In genomic region chr6:47147836-47148344, GRCh38 we compare ENCODE assay signal across 30 cellular contexts.
DNase-seq lines count a peak whose midpoint lies in the region; ATAC-seq and TF ChIP-seq lines count a peak whose summit lies in the region.
"Had no signal": no experiment of that assay in that cellular context is flagged by ENCODE, and none has a peak within 500 bp of the region (broad histone marks: within the 10 kb centered on the region; RNA-seq: fewer than 3 reads in every experiment).

No MANE protein-coding gene starts in this region.

- WGBS in IMR-90 (ENCODE audit: extremely low coverage in 2 of 2, insufficient read length in 1 of 2), 2 experiments, result 67% methylated on average over 1 of the region's 6 CpGs; no CpG with 5 or more reads in 1 of the 2 experiments

- TF ChIP-seq POLR2A in IMR-90 (IDR thresholded peaks at IDR 0.05; ENCODE audit: low read depth, low read length), result no peak

- no peak overlapping the region for H3K23ac ChIP-seq in IMR-90 (ENCODE audit: low read depth, low read length)

- DNase-seq in IMR-90 (no peak), left kidney (ENCODE audit: low read depth, low spot score) (peak; percentile 12), progenitor cell of endocrine pancreas (ENCODE audit: low spot score, unreplicated experiment) (no peak), NOMO-1 treated with dmso at 0.1 percent for 144 hours (lab: John Stamatoyannopoulos, UW; ENCODE audit: unreplicated experiment) (no peak), GM19238 (ENCODE audit: insufficient read length, low spot score) (no peak)
- no peak for DNase-seq in activated CD8-positive, alpha-beta T cell treated with anti-CD3 and anti-CD28 coated beads, Interleukin-2, amount 10 ng/mL, durations not matched to agents 7 days and 5 days
- DNase-seq in central memory CD4-positive, alpha-beta T cell, result no peak
- DNase-seq: activated CD4-positive, alpha-beta memory T cell treated with anti-CD3 and anti-CD28 coated beads, Interleukin-2, amount 10 ng/mL, durations not matched to agents 7 days and 5 days; activated CD8-positive, alpha-beta memory T cell treated with anti-CD3 and anti-CD28 coated beads, Interleukin-2, amount 50 U/mL, for 48 hours; activated naive CD4-positive, alpha-beta T cell treated with Interleukin-2 at 50 U/mL for 16 hours; COR-L47; H9; hippocampal formation; left cardiac atrium; MG63; NCI-H1105 treated with DMSO at 0.1 percent for 48 hours; NCI-H226; NCI-H526 treated with DMSO at 0.1 percent for 48 hours; posterior cingulate gyrus; SK-N-SH; stimulated activated CD4-positive, alpha-beta T cell treated with anti-CD3 and anti-CD28 coated beads, Interleukin-4, amount 100 ng/mL, for 4 hours; substantia nigra; upper lobe of left lung had no signal

- H2BK15ac ChIP-seq in IMR-90 (ENCODE audit: low read depth, low read length), result peak overlapping the region; percentile 65; the same call in 1 of the 3 replicates

- H2AK9ac ChIP-seq in IMR-90 (replicated peaks; ENCODE audit: low read depth, low read length, poor library complexity), result no peak overlapping the region

- H3K4ac ChIP-seq in IMR-90 (ENCODE audit: low read depth, low read length), result peak overlapping the region; percentile 15; the same call in 1 of the 2 replicates

- H3K27ac ChIP-seq in IMR-90 (ENCODE audit: insufficient read depth, low read length) (no peak overlapping the region), VCaP (peak overlapping the region; percentile 52)
- H3K27ac ChIP-seq: C4-2B, HL-60, KMS-11 had no signal

- peak; percentile 28 for ATAC-seq in IMR-90 (ENCODE audit: low read depth)
- no peak for ATAC-seq in activated CD8-positive, alpha-beta T cell treated with anti-CD3 and anti-CD28 coated beads, Interleukin-2, amount 10 ng/mL, durations not matched to agents 7 days and 5 days

- no peak overlapping the region for H3K4me2 ChIP-seq in IMR-90 (ENCODE audit: low read depth, low read length)
- H3K4me2 ChIP-seq: KMS-11, SK-N-SH had no signal

- peak overlapping the region; percentile 26; the same call in 1 of the 2 replicates for H4K91ac ChIP-seq in IMR-90 (ENCODE audit: insufficient read depth, low read depth, low read length)

- no peak overlapping the region for H3K56ac ChIP-seq in IMR-90 (ENCODE audit: extremely low read depth, insufficient read depth, low read length)

- H3K18ac ChIP-seq in IMR-90 (ENCODE audit: low read depth, low read length), result peak overlapping the region; percentile 15; the same call in 1 of the 2 replicates

- H2AFZ ChIP-seq in IMR-90 (replicated peaks; ENCODE audit: low read length, poor library complexity), result no peak overlapping the region

- no peaks in the 10 kb centered on the region for H3K27me3 ChIP-seq in IMR-90 (ENCODE audit: control insufficient read depth, insufficient read depth, low read length)
- H3K27me3 ChIP-seq: MG63, upper lobe of left lung had no signal

- H3K9me3 ChIP-seq in IMR-90 (ENCODE audit: control insufficient read depth, insufficient read depth, low read length), result no peaks in the 10 kb centered on the region
- H3K9me3 ChIP-seq: MG63, SK-N-SH, upper lobe of left lung had no signal

- no peaks in the 10 kb centered on the region for H3K27me3 Mint-ChIP-seq in progenitor cell of endocrine pancreas
- peaks cover 5% of the 10 kb centered on the region for H3K27me3 Mint-ChIP-seq in activated CD8-positive, alpha-beta T cell treated with anti-CD3 and anti-CD28 coated beads, Interleukin-2, amount 10 ng/mL, durations not matched to agents 7 days and 5 days (ENCODE audit: low read depth)

- H2AK5ac ChIP-seq in IMR-90 (ENCODE audit: low read depth, low read length), result 0 out of 2 replicates have a peak overlapping the region, but pooled peaks have one; percentile 15

- CTCF ChIA-PET in IMR-90 (lab: Yijun Ruan, JAX), result no interaction called here
- CTCF ChIA-PET in activated CD8-positive, alpha-beta T cell treated with anti-CD3 and anti-CD28 coated beads, Interleukin-2, amount 10 ng/mL, durations not matched to agents 7 days and 5 days (lab: Charles Lee), result no interaction called here

- H3K4me3 Mint-ChIP-seq in progenitor cell of endocrine pancreas (ENCODE audit: low read depth), result no peak overlapping the region
- H3K4me3 Mint-ChIP-seq in activated CD8-positive, alpha-beta T cell treated with anti-CD3 and anti-CD28 coated beads, Interleukin-2, amount 10 ng/mL, durations not matched to agents 7 days and 5 days, result no peak overlapping the region
- H3K4me3 Mint-ChIP-seq: activated CD4-positive, alpha-beta memory T cell treated with anti-CD3 and anti-CD28 coated beads, Interleukin-2, amount 10 ng/mL, durations not matched to agents 7 days and 5 days; activated T-helper 1 cell treated with anti-CD3 and anti-CD28 coated beads, Interleukin-12 subunit alpha, Interleukin-12 subunit beta, Interleukin-2, Interleukin-4 antibody, amounts not matched to agents 30 ng/mL and 10 ng/mL and 1 ng/mL, durations not matched to agents 14 hours and 24 hours and 36 hours; H9; neural crest cell; T-helper 1 cell treated with Interleukin-12 subunit alpha and Interleukin-12 subunit beta and Interleukin-4 antibody, amounts not matched to agents 30 μg/mL and 1 μg/mL, for 36 hours had no signal

- peaks cover 22% of the 10 kb centered on the region for H3K4me1 ChIP-seq in IMR-90 (ENCODE audit: control insufficient read depth, insufficient read depth, low read length)

- H2BK120ac ChIP-seq in IMR-90 (ENCODE audit: low read depth, low read length), result peak overlapping the region; percentile 39; the same call in 1 of the 2 replicates

- no peak for TF ChIP-seq RAD21 in IMR-90 (IDR thresholded peaks at IDR 0.05; ENCODE audit: low read length)

- no peak overlapping the region for H4K8ac ChIP-seq in IMR-90 (ENCODE audit: low read depth in 2 of 2, low read length in 2 of 2)

- 0 out of 2 replicates have a peak overlapping the region, but pooled peaks have one; percentile 2 for H3K14ac ChIP-seq in IMR-90 (replicated peaks; ENCODE audit: low read depth, low read length)

- no peaks in the 10 kb centered on the region for H3K36me3 ChIP-seq in IMR-90 (ENCODE audit: control insufficient read depth, insufficient read depth, low read length)
- H3K36me3 ChIP-seq: MG63, upper lobe of left lung had no signal

- POLR2A ChIA-PET in IMR-90 (lab: Charles Lee; ENCODE audit: unreplicated experiment), result no interaction called here
- POLR2A ChIA-PET in activated CD8-positive, alpha-beta T cell treated with anti-CD3 and anti-CD28 coated beads, Interleukin-2, amount 10 ng/mL, durations not matched to agents 7 days and 5 days (lab: Charles Lee), result no interaction called here

- no peak overlapping the region for H3K4me3 ChIP-seq in IMR-90 (ENCODE audit: insufficient read depth, low read depth, low read length)
- H3K4me3 ChIP-seq: MG63, upper lobe of left lung had no signal

- dilution Hi-C loops in IMR-90 (cut with HindIII; ENCODE audit: low sequenced_read_pairs, unreplicated experiment), result no loop called here

- TF ChIP-seq CTCF in IMR-90 (conservative IDR thresholded peaks at IDR 0.05; ENCODE audit: low read depth, low read length) (no peak), VCaP (conservative IDR thresholded peaks at IDR 0.05) (no peak), progenitor cell of endocrine pancreas (IDR thresholded peaks at IDR 0.05; ENCODE audit: unreplicated experiment) (no peak)

- in situ Hi-C loops in IMR-90 (cut with MboI; ENCODE audit: low sequenced_read_pairs), result no loop called here

- no peaks in the 10 kb centered on the region for H3K36me3 Mint-ChIP-seq in progenitor cell of endocrine pancreas (ENCODE audit: insufficient read depth)
- no peaks in the 10 kb centered on the region for H3K36me3 Mint-ChIP-seq in activated CD8-positive, alpha-beta T cell treated with anti-CD3 and anti-CD28 coated beads, Interleukin-2, amount 10 ng/mL, durations not matched to agents 7 days and 5 days (ENCODE audit: low read depth)

- no peaks in the 10 kb centered on the region for H3K9me3 Mint-ChIP-seq in progenitor cell of endocrine pancreas (ENCODE audit: low read depth)
- no peaks in the 10 kb centered on the region for H3K9me3 Mint-ChIP-seq in activated CD8-positive, alpha-beta T cell treated with anti-CD3 and anti-CD28 coated beads, Interleukin-2, amount 10 ng/mL, durations not matched to agents 7 days and 5 days (ENCODE audit: insufficient read depth)
- H3K9me3 Mint-ChIP-seq: activated CD4-positive, alpha-beta memory T cell treated with anti-CD3 and anti-CD28 coated beads, Interleukin-2, amount 10 ng/mL, durations not matched to agents 7 days and 5 days; activated T-helper 1 cell treated with anti-CD3 and anti-CD28 coated beads, Interleukin-12 subunit alpha, Interleukin-12 subunit beta, Interleukin-2, Interleukin-4 antibody, amounts not matched to agents 30 ng/mL and 10 ng/mL and 1 ng/mL, durations not matched to agents 14 hours and 24 hours and 36 hours; neural crest cell; T-helper 1 cell treated with Interleukin-12 subunit alpha and Interleukin-12 subunit beta and Interleukin-4 antibody, amounts not matched to agents 30 μg/mL and 1 μg/mL, for 36 hours had no signal

- H3K79me1 ChIP-seq in IMR-90 (ENCODE audit: low read depth in 1 of 2, low read length in 2 of 2), result no peaks in the 10 kb centered on the region

- H4K20me1 ChIP-seq in IMR-90 (ENCODE audit: insufficient read depth, low read length), result no peaks in the 10 kb centered on the region

- intact Hi-C loops in IMR-90 (cut with micrococcal nuclease), result no loop called here

- H3K4me1 Mint-ChIP-seq in progenitor cell of endocrine pancreas (ENCODE audit: low read depth), result peaks cover 34% of the 10 kb centered on the region
- H3K4me1 Mint-ChIP-seq in activated CD8-positive, alpha-beta T cell treated with anti-CD3 and anti-CD28 coated beads, Interleukin-2, amount 10 ng/mL, durations not matched to agents 7 days and 5 days (ENCODE audit: low read depth), result no peaks in the 10 kb centered on the region
- H3K4me1 Mint-ChIP-seq: activated CD4-positive, alpha-beta memory T cell treated with anti-CD3 and anti-CD28 coated beads, Interleukin-2, amount 10 ng/mL, durations not matched to agents 7 days and 5 days had no signal

- no TSS peak for BruUV-seq in IMR-90 (replicated peaks; lab: Mats Ljungman, UMichigan)

- H4K5ac ChIP-seq in IMR-90 (ENCODE audit: low read depth, low read length), result peak overlapping the region; percentile 4; the same call in 1 of the 2 replicates

- no peak overlapping the region for H2BK5ac ChIP-seq in IMR-90 (ENCODE audit: low read depth, low read length, poor library complexity, severe bottlenecking)

- peak overlapping the region; percentile 36; the same call in 1 of the 2 replicates for H2BK20ac ChIP-seq in IMR-90 (ENCODE audit: low read depth, low read length)

- H3K9ac ChIP-seq in IMR-90 (ENCODE audit: low read depth, low read length), result no peak overlapping the region
- H3K9ac ChIP-seq: KMS-11, SK-N-SH had no signal

- peak overlapping the region; percentile 35 for H3K27ac Mint-ChIP-seq in progenitor cell of endocrine pancreas
- H3K27ac Mint-ChIP-seq in activated CD8-positive, alpha-beta T cell treated with anti-CD3 and anti-CD28 coated beads, Interleukin-2, amount 10 ng/mL, durations not matched to agents 7 days and 5 days, result no peak overlapping the region
- H3K27ac Mint-ChIP-seq: activated CD4-positive, alpha-beta memory T cell treated with anti-CD3 and anti-CD28 coated beads, Interleukin-2, amount 10 ng/mL, durations not matched to agents 7 days and 5 days; activated T-helper 1 cell treated with anti-CD3 and anti-CD28 coated beads, Interleukin-12 subunit alpha, Interleukin-12 subunit beta, Interleukin-2, Interleukin-4 antibody, amounts not matched to agents 30 ng/mL and 10 ng/mL and 1 ng/mL, durations not matched to agents 14 hours and 24 hours and 36 hours; T-helper 1 cell treated with Interleukin-12 subunit alpha and Interleukin-12 subunit beta and Interleukin-4 antibody, amounts not matched to agents 30 μg/mL and 1 μg/mL, for 36 hours had no signal

- H3K9me1 ChIP-seq in IMR-90 (ENCODE audit: insufficient read depth, low read length), result peaks cover 11% of the 10 kb centered on the region
